8 cellular contexts compared by ENCODE assay signal in the genomic region with DNA sequence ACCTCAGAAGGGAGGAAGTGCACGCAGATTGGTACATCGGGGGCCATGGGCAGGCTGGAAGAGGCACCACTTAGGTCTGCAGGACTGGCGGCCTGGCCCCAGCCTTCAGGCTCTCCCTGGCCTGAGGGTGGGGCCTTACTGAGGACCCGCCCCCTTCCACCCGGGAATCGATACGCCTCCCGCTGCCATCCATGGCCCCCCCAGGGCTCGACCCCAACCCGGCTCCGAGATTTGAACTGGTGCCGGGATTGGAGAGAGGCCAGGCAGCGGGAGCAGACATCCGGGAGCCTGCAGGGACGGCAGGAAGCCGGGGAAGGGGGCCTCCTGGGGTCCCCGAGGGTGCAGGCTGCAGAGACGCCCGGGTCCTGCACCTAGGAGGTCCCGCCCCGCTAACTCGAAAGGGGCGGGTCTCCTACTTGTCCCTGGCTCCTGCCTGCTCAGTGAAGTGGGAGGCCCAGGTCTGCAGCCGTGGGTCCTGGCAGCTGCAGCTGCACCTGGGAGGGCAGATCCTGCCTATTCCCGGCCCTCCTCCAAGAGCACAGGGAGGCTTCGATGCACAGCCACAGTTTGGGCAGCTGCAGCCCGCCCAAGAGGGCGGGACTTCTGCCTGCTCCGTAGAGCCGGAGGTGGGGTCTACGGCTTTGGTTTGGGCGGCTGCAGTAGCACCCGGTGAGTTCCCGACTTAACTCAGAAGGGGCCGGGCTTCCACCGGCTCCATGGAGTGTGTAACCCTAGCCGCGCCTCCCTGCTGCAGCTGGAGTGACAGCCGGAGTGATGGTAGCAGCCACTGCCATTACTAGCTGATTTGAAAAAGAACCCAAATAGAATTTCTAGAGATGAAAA. TPM values are rescaled to one million over a fixed set of nuclear protein-coding genes. Genes with fewer than 3 reads are reported as not detected.
DNase-seq lines count a peak whose midpoint lies in the region; ATAC-seq and TF ChIP-seq lines count a peak whose summit lies in the region.

No MANE protein-coding gene starts in this region.

- peak overlapping the region; percentile 69 for H3K4me3 ChIP-seq in AG10803 (ENCODE audit: low read length)

- peak; percentile 64 for DNase-seq in AG10803 (ENCODE audit: low read depth)
- DNase-seq in NCI-H226 = peak; percentile 93
- DNase-seq in activated CD4-positive, CD25-positive, alpha-beta regulatory T cell (lab: John Stamatoyannopoulos, UW) = peak; percentile 26 to 49 (median 32)
- peak; percentile 33 for DNase-seq in dedifferentiated amniotic fluid mesenchymal stem cell (ENCODE audit: extremely low spot score)
- DNase-seq in left colon = peak; percentile 83 to 86
- DNase-seq in stimulated activated CD4-positive, alpha-beta T cell treated with anti-CD3 and anti-CD28 coated beads, Interleukin-1b, Interleukin-23, amount 100 ng/mL, for 4 hours (ENCODE audit: low read depth in 2 of 2) = peak; percentile 44 to 51

- ATAC-seq in GM19023 (IDR thresholded peaks at IDR 0.05; ENCODE audit: unreplicated experiment) (peak; percentile 93), HG03175 (IDR thresholded peaks at IDR 0.05; ENCODE audit: unreplicated experiment) (peak; percentile 87), left colon (peak; percentile 93)

- no peak for TF ChIP-seq CTCF in AG10803 (conservative IDR thresholded peaks at IDR 0.05; ENCODE audit: low read length)

- intact Hi-C loops in left colon (cut with DNase I, micrococcal nuclease) = no loop called here

RNA-seq across cellular contexts. Expression of gene TBC1D22B, which starts 35.2 kb away (rescaled TPM):
- 10 to 100 TPM; 13.4 TPM for total RNA-seq in left colon

RNA-seq across cellular contexts. Expression of gene TMEM217, which starts 35.6 kb away (rescaled TPM):
- total RNA-seq in left colon = 1 to 10 TPM; 1.4 to 4.0 TPM

RNA-seq across cellular contexts. Expression of gene PIM1, which starts 52.4 kb away (rescaled TPM):
- 10 to 100 TPM; 27.1 to 37.0 TPM for total RNA-seq in left colon

Comparison
In these comparisons a context has a peak if more than half of its experiments do, and no peak if none do; other contexts are left out.
1. Peak in every context shown above with its lines: DNase-seq, ATAC-seq and H3K4me3 ChIP-seq.
2. DNase-seq: peak in every context shown above with its lines; median percentile 93 in NCI-H226; 84 in left colon; 64 in AG10803; 48 in stimulated activated CD4-positive, alpha-beta T cell treated with anti-CD3 and anti-CD28 coated beads, Interleukin-1b, Interleukin-23, amount 100 ng/mL, for 4 hours; 33 in dedifferentiated amniotic fluid mesenchymal stem cell; 32 in activated CD4-positive, CD25-positive, alpha-beta regulatory T cell.